Comparison of ENCODE assay signal across 15 cellular contexts in the genomic region with DNA sequence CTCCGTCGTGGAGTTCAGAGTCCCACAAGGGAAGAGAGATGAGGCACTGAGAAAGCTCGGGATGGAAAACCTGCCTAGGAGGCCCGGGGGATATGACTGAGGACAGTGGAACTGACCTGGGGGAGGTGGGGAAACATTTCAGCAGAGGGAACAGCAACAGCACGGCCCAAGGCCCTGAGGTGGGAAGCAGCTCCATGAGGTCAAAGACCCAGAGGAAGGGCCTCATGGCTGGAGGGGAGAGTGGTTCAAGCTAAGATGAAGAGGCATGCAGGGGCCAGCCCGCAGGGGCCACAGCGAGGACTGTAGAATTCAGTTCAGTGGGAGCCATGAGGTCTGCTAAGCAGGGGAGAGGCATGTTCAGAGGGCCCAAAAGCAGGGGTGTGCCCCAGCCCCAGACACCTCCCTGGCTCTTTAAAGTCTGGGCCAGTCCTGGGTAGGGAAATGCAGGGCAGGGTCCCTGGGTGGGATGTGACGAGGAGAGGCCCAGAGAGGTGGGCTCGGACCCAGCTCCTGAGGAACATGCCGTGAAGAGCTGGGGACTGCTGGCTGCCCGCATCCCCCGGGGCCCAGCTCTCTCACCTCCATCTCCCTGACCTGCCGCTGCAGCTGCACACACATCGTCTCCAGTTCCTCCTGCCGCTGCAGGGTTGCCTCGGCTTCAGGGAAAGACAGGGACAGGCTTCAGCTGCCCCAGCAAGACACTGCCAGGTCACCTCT. TPM values are rescaled to one million over a fixed set of nuclear protein-coding genes. Genes with fewer than 3 reads are reported as not detected.
DNase-seq lines count a peak whose midpoint lies in the region; ATAC-seq and TF ChIP-seq lines count a peak whose summit lies in the region.
"Had no signal": no experiment of that assay in that cellular context is flagged by ENCODE, and none has a peak within 500 bp of the region (broad histone marks: within the 10 kb centered on the region; RNA-seq: fewer than 3 reads in every experiment).

No MANE protein-coding gene starts in this region.

- peak overlapping the region; percentile 60 for H3K27ac Mint-ChIP-seq in activated T-cell treated with anti-CD3 and anti-CD28 coated beads, Interleukin-2, amount 50 U/mL, for 24 hours
- H3K27ac Mint-ChIP-seq in T-helper 17 cell = peak overlapping the region; percentile 16
- peak overlapping the region in 7 of 10 donors; percentile 20 to 85 (median 70) for H3K27ac Mint-ChIP-seq in naive thymus-derived CD8-positive, alpha-beta T cell
- H3K27ac Mint-ChIP-seq in stimulated activated memory B cell treated with anti-CD40 and anti-IgM and Interleukin-4, amounts not matched to agents 10 μg/mL and 1 μg/mL and 100 μg/mL, for 72 hours = peak overlapping the region; percentile 58
- H3K27ac Mint-ChIP-seq in glutamatergic neuron (ENCODE audit: unreplicated experiment) = no peak overlapping the region

- H3K36me3 Mint-ChIP-seq in activated T-cell treated with anti-CD3 and anti-CD28 coated beads, Interleukin-2, amount 50 U/mL, for 24 hours (ENCODE audit: low read depth) = peaks cover 41% of the 10 kb centered on the region
- H3K36me3 Mint-ChIP-seq in T-helper 17 cell (ENCODE audit: low read depth) (peaks cover 5% of the 10 kb centered on the region), glutamatergic neuron (ENCODE audit: unreplicated experiment) (no peaks in the 10 kb centered on the region)
- peaks cover 0 to 2% (median 2%) of the 10 kb centered on the region in 3 donors for H3K36me3 Mint-ChIP-seq in naive thymus-derived CD8-positive, alpha-beta T cell
- H3K36me3 Mint-ChIP-seq in stimulated activated memory B cell treated with anti-CD40 and anti-IgM and Interleukin-4, amounts not matched to agents 10 μg/mL and 1 μg/mL and 100 μg/mL, for 72 hours = peaks cover 26% of the 10 kb centered on the region

- no peaks in the 10 kb centered on the region for H3K27me3 Mint-ChIP-seq in activated T-cell treated with anti-CD3 and anti-CD28 coated beads, Interleukin-2, amount 50 U/mL, for 24 hours
- no peaks in the 10 kb centered on the region for H3K27me3 Mint-ChIP-seq in T-helper 17 cell
- H3K27me3 Mint-ChIP-seq in naive thymus-derived CD8-positive, alpha-beta T cell = no peaks in the 10 kb centered on the region
- no peaks in the 10 kb centered on the region for H3K27me3 Mint-ChIP-seq in stimulated activated memory B cell treated with anti-CD40 and anti-IgM and Interleukin-4, amounts not matched to agents 10 μg/mL and 1 μg/mL and 100 μg/mL, for 72 hours
- peaks cover 3% of the 10 kb centered on the region for H3K27me3 Mint-ChIP-seq in glutamatergic neuron (ENCODE audit: unreplicated experiment)

- POLR2A ChIA-PET in naive thymus-derived CD8-positive, alpha-beta T cell (lab: Charles Lee) = interaction anchor here (0.8 to 30.4 kb wide), 6 partner anchors 6 to 62 kb away, joined by 3 to 2161 read pairs (median 10); a partner anchor contains a TSS

- H3K9me3 ChIP-seq in T-helper 17 cell (ENCODE audit: control insufficient read depth, low read length, poor library complexity, severe bottlenecking) = no peaks in the 10 kb centered on the region

- H3K4me1 Mint-ChIP-seq in activated T-cell treated with anti-CD3 and anti-CD28 coated beads, Interleukin-2, amount 50 U/mL, for 24 hours (ENCODE audit: low read depth) = peaks cover 17% of the 10 kb centered on the region
- H3K4me1 Mint-ChIP-seq in T-helper 17 cell = peaks cover 35% of the 10 kb centered on the region
- peaks cover 20 to 51% (median 43%) of the 10 kb centered on the region in 4 donors for H3K4me1 Mint-ChIP-seq in naive thymus-derived CD8-positive, alpha-beta T cell
- H3K4me1 Mint-ChIP-seq in stimulated activated memory B cell treated with anti-CD40 and anti-IgM and Interleukin-4, amounts not matched to agents 10 μg/mL and 1 μg/mL and 100 μg/mL, for 72 hours = peaks cover 64% of the 10 kb centered on the region
- peaks cover 9% of the 10 kb centered on the region for H3K4me1 Mint-ChIP-seq in glutamatergic neuron (ENCODE audit: low read depth, unreplicated experiment)

- H3K9me3 Mint-ChIP-seq in activated T-cell treated with anti-CD3 and anti-CD28 coated beads, Interleukin-2, amount 50 U/mL, for 24 hours = no peaks in the 10 kb centered on the region
- no peaks in the 10 kb centered on the region for H3K9me3 Mint-ChIP-seq in naive thymus-derived CD8-positive, alpha-beta T cell
- no peaks in the 10 kb centered on the region for H3K9me3 Mint-ChIP-seq in stimulated activated memory B cell treated with anti-CD40 and anti-IgM and Interleukin-4, amounts not matched to agents 10 μg/mL and 1 μg/mL and 100 μg/mL, for 72 hours
- peaks cover 4% of the 10 kb centered on the region for H3K9me3 Mint-ChIP-seq in glutamatergic neuron (ENCODE audit: unreplicated experiment)

- ATAC-seq in T-helper 17 cell (no peak), HG03442 (IDR thresholded peaks at IDR 0.05; ENCODE audit: unreplicated experiment) (no peak)
- no peak for ATAC-seq in naive thymus-derived CD8-positive, alpha-beta T cell
- no peak for ATAC-seq in stimulated activated memory B cell treated with anti-CD40 and anti-IgM and Interleukin-4, amounts not matched to agents 10 μg/mL and 1 μg/mL and 100 μg/mL, for 72 hours
- ATAC-seq: PC-3 had no signal

- no peak for TF ChIP-seq CTCF in glutamatergic neuron (IDR thresholded peaks at IDR 0.05; ENCODE audit: partially characterized antibody, unreplicated experiment)

- no peak for DNase-seq in activated T-cell treated with anti-CD3 and anti-CD28 coated beads, Interleukin-2, amount 50 U/mL, for 24 hours
- no peak for DNase-seq in activated T-cell treated with anti-CD3 and anti-CD28 coated beads, Interleukin-2, amount 50 U/mL, for 48 hours
- DNase-seq in T-helper 17 cell (no peak), NCI-H187 treated with DMSO at 0.1 percent for 48 hours (lab: John Stamatoyannopoulos, UW) (no peak), glutamatergic neuron (no peak)
- DNase-seq in naive thymus-derived CD8-positive, alpha-beta T cell = no peak
- DNase-seq: NCI-H1092 treated with DMSO at 0.1 percent for 48 hours, NCI-H1694 treated with DMSO at 0.1 percent for 48 hours, NCI-H446, PC-3 had no signal

- H3K4me3 Mint-ChIP-seq in activated T-cell treated with anti-CD3 and anti-CD28 coated beads, Interleukin-2, amount 50 U/mL, for 24 hours = no peak overlapping the region
- H3K4me3 Mint-ChIP-seq in T-helper 17 cell (no peak overlapping the region), glutamatergic neuron (ENCODE audit: unreplicated experiment) (no peak overlapping the region)
- no peak overlapping the region for H3K4me3 Mint-ChIP-seq in naive thymus-derived CD8-positive, alpha-beta T cell
- no peak overlapping the region for H3K4me3 Mint-ChIP-seq in stimulated activated memory B cell treated with anti-CD40 and anti-IgM and Interleukin-4, amounts not matched to agents 10 μg/mL and 1 μg/mL and 100 μg/mL, for 72 hours

RNA-seq across cellular contexts. Expression of a gene that starts 9.9 kb away (rescaled TPM):
- 10 to 100 TPM; 44.6 to 45.1 TPM for total RNA-seq in T-helper 17 cell
- total RNA-seq in naive thymus-derived CD8-positive, alpha-beta T cell = 100 to 1,000 TPM; 121 to 129 TPM
- 10 to 100 TPM in 2 of 3 donors, 1 to 10 TPM in 1; 9.1 to 14.7 (median 12.4) TPM for polyA plus RNA-seq in naive thymus-derived CD8-positive, alpha-beta T cell
- 11.4 TPM for total RNA-seq in glutamatergic neuron (ENCODE audit: unreplicated experiment)

RNA-seq across cellular contexts. Expression of a gene that starts 16.6 kb away (rescaled TPM):
- total RNA-seq in T-helper 17 cell (100 to 1,000 TPM; 361 to 435 TPM), glutamatergic neuron (ENCODE audit: unreplicated experiment) (412 TPM)
- 100 to 1,000 TPM; 250 to 255 TPM for total RNA-seq in naive thymus-derived CD8-positive, alpha-beta T cell
- polyA plus RNA-seq in naive thymus-derived CD8-positive, alpha-beta T cell = 100 to 1,000 TPM; 805 to 925 (median 916) TPM

RNA-seq across cellular contexts. Expression of a gene that starts 21.3 kb away (rescaled TPM):
- total RNA-seq in T-helper 17 cell = 1,000 to 10,000 TPM; 1,152 to 1,411 TPM
- total RNA-seq in naive thymus-derived CD8-positive, alpha-beta T cell = 100 to 1,000 TPM; 772 to 847 TPM
- polyA plus RNA-seq in naive thymus-derived CD8-positive, alpha-beta T cell = 1,000 to 10,000 TPM; 6,330 to 6,863 (median 6,804) TPM
- total RNA-seq in glutamatergic neuron (ENCODE audit: unreplicated experiment) = 2.8 TPM
- total RNA-seq: Daoy, MCF 10A, PC-3 had no signal

RNA-seq across cellular contexts. Expression of a gene that starts 57.4 kb away (rescaled TPM):
- total RNA-seq in T-helper 17 cell = 1 to 10 TPM; 1.2 to 2.9 TPM
- total RNA-seq in naive thymus-derived CD8-positive, alpha-beta T cell = under 1 TPM; 0.74 to 0.75 TPM
- under 1 TPM in 2 of 3 donors, not detected in 1; 0.07 to 0.55 TPM for polyA plus RNA-seq in naive thymus-derived CD8-positive, alpha-beta T cell
- 2.2 TPM for total RNA-seq in glutamatergic neuron (ENCODE audit: unreplicated experiment)
- total RNA-seq: H4 had no signal

Comparison
In these comparisons a context has a peak if more than half of its experiments do, and no peak if none do; other contexts are left out.
1. RNA of a gene that starts 21.3 kb away (total RNA-seq): 1,152 to 1,411 TPM in T-helper 17 cell and 772 to 847 TPM in naive thymus-derived CD8-positive, alpha-beta T cell; 2.8 TPM in glutamatergic neuron (single experiment); every median in the first group is over 100 times any median in the second.